41 cellular contexts compared by ENCODE assay signal in the genomic region with DNA sequence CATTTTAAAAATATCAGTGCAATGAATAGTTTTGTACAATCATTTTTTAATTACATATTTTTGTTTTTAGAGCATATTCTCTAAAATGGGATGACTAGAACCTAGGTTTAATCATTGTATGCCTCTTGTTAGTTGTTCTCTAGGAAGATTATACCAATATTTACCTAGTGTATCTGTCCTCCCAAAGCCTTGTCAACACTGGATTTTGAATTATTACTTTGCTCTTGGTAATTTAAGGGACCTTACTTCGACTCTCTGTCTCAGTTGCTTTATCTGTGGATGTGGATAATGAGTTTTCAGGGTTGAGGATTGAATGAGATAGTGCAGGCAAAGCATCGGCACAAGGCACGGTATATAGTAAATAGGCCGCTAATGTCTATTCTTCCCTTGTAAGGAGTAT. TPM values are rescaled to one million over a fixed set of nuclear protein-coding genes. Genes with fewer than 3 reads are reported as not detected.
"Had no signal": no experiment of that assay in that cellular context is flagged by ENCODE, and none has a peak within 500 bp of the region (broad histone marks: within the 10 kb centered on the region; RNA-seq: fewer than 3 reads in every experiment).

No MANE protein-coding gene starts in this region.

- H3K9me3 ChIP-seq: adrenal gland, ascending aorta, body of pancreas, breast epithelium had no signal

- H3K4me3 Mint-ChIP-seq: activated naive CD4-positive, alpha-beta T cell treated with anti-CD3 and anti-CD28 coated beads for 36 hours; activated naive CD4-positive, alpha-beta T cell treated with anti-CD3 and anti-CD28 coated beads, Interleukin-2, amount 10 ng/mL, durations not matched to agents 7 days and 5 days; activated naive CD4-positive, alpha-beta T cell treated with anti-CD3 and anti-CD28 coated beads, Interleukin-2, amount 50 U/mL, for 24 hours; activated naive CD8-positive, alpha-beta T cell; activated naive CD8-positive, alpha-beta T cell treated with anti-CD3 and anti-CD28 coated beads for 36 hours; activated naive CD8-positive, alpha-beta T cell treated with anti-CD3 and anti-CD28 coated beads, Interleukin-2, amount 10 ng/mL, durations not matched to agents 7 days and 5 days; activated naive CD8-positive, alpha-beta T cell treated with anti-CD3 and anti-CD28 coated beads, Interleukin-2, amount 50 U/mL, for 24 hours; activated T-cell treated with anti-CD3 and anti-CD28 coated beads, Interleukin-2, amount 50 U/mL, for 24 hours; activated T-cell treated with anti-CD3 and anti-CD28 coated beads, Interleukin-2, amount 50 U/mL, for 4 hours; activated T-cell treated with anti-CD3 and anti-CD28 coated beads, Interleukin-2, amount 50 U/mL, for 72 hours; activated T-helper 1 cell treated with anti-CD3 and anti-CD28 coated beads, Interleukin-12 subunit alpha, Interleukin-12 subunit beta, Interleukin-2, Interleukin-4 antibody, amounts not matched to agents 30 ng/mL and 10 ng/mL and 1 ng/mL, durations not matched to agents 14 hours and 24 hours and 36 hours; activated T-helper 17 cell treated with anti-CD3 and anti-CD28 coated beads, Interleukin-2, amount 50 U/mL, for 72 hours; brain; central memory CD8-positive, alpha-beta T cell had no signal

- H3K4me1 ChIP-seq: adrenal gland, breast epithelium had no signal

- H3K36me3 Mint-ChIP-seq: activated naive CD4-positive, alpha-beta T cell treated with anti-CD3 and anti-CD28 coated beads, Interleukin-2, amount 10 ng/mL, durations not matched to agents 7 days and 5 days; activated naive CD8-positive, alpha-beta T cell; activated naive CD8-positive, alpha-beta T cell treated with anti-CD3 and anti-CD28 coated beads for 36 hours; activated naive CD8-positive, alpha-beta T cell treated with anti-CD3 and anti-CD28 coated beads, Interleukin-2, amount 10 ng/mL, durations not matched to agents 7 days and 5 days; brain had no signal

- H3K27me3 ChIP-seq: adrenal gland, ascending aorta, body of pancreas, brain microvascular endothelial cell, breast epithelium, cardiac muscle cell had no signal

- H3K4me1 Mint-ChIP-seq: activated naive CD4-positive, alpha-beta T cell treated with anti-CD3 and anti-CD28 coated beads, Interleukin-2, amount 10 ng/mL, durations not matched to agents 7 days and 5 days; activated naive CD4-positive, alpha-beta T cell treated with anti-CD3 and anti-CD28 coated beads, Interleukin-2, amount 50 U/mL, for 24 hours; activated naive CD8-positive, alpha-beta T cell treated with anti-CD3 and anti-CD28 coated beads for 36 hours; activated naive CD8-positive, alpha-beta T cell treated with anti-CD3 and anti-CD28 coated beads, Interleukin-2, amount 10 ng/mL, durations not matched to agents 7 days and 5 days; activated naive CD8-positive, alpha-beta T cell treated with anti-CD3 and anti-CD28 coated beads, Interleukin-2, amount 50 U/mL, for 24 hours; activated T-helper 17 cell treated with anti-CD3 and anti-CD28 coated beads, Interleukin-2, amount 50 U/mL, for 72 hours; brain; central memory CD8-positive, alpha-beta T cell had no signal

- H3K4me3 ChIP-seq: adrenal gland, ascending aorta, body of pancreas, breast epithelium, cardiac muscle cell had no signal

- H3K27ac Mint-ChIP-seq: activated naive CD4-positive, alpha-beta T cell treated with anti-CD3 and anti-CD28 coated beads for 36 hours; activated naive CD4-positive, alpha-beta T cell treated with anti-CD3 and anti-CD28 coated beads, Interleukin-2, amount 10 ng/mL, durations not matched to agents 7 days and 5 days; activated naive CD4-positive, alpha-beta T cell treated with anti-CD3 and anti-CD28 coated beads, Interleukin-2, amount 50 U/mL, for 24 hours; activated naive CD4-positive, alpha-beta T cell treated with anti-CD3 and anti-CD28 coated beads, Interleukin-2, amount 50 U/mL, for 72 hours; activated naive CD8-positive, alpha-beta T cell; activated naive CD8-positive, alpha-beta T cell treated with anti-CD3 and anti-CD28 coated beads for 36 hours; activated naive CD8-positive, alpha-beta T cell treated with anti-CD3 and anti-CD28 coated beads, Interleukin-2, amount 10 ng/mL, durations not matched to agents 7 days and 5 days; activated naive CD8-positive, alpha-beta T cell treated with anti-CD3 and anti-CD28 coated beads, Interleukin-2, amount 50 U/mL, for 24 hours; activated T-cell treated with anti-CD3 and anti-CD28 coated beads, Interleukin-2, amount 50 U/mL, for 24 hours; activated T-cell treated with anti-CD3 and anti-CD28 coated beads, Interleukin-2, amount 50 U/mL, for 72 hours; activated T-helper 1 cell treated with anti-CD3 and anti-CD28 coated beads, Interleukin-12 subunit alpha, Interleukin-12 subunit beta, Interleukin-2, Interleukin-4 antibody, amounts not matched to agents 30 ng/mL and 10 ng/mL and 1 ng/mL, durations not matched to agents 14 hours and 24 hours and 36 hours; activated T-helper 17 cell treated with anti-CD3 and anti-CD28 coated beads, Interleukin-2, amount 50 U/mL, for 72 hours; activated T-helper 2 cell treated with anti-CD3 and anti-CD28 coated beads, Interferon-gamma antibody, Interleukin-2, Interleukin-4, amounts not matched to agents 10 μg/mL and 5 μg/mL and 100 μg/mL, durations not matched to agents 14 hours and 24 hours and 36 hours; brain had no signal

- FAIRE-seq: astrocyte, bronchial epithelial cell had no signal

- DNase-seq: activated effector memory CD4-positive, alpha-beta T cell treated with anti-CD3 and anti-CD28 coated beads, Interleukin-2, amount 50 U/mL, for 16 hours; activated effector memory CD4-positive, alpha-beta T cell treated with Interleukin-2 at 50 U/mL for 16 hours; activated gamma-delta T cell; activated gamma-delta T cell treated with Interleukin-2 at 50 U/mL for 16 hours; activated naive CD4-positive, alpha-beta T cell; activated naive CD4-positive, alpha-beta T cell treated with anti-CD3 and anti-CD28 coated beads for 36 hours; activated naive CD4-positive, alpha-beta T cell treated with anti-CD3 and anti-CD28 coated beads, Interleukin-2, amount 10 ng/mL, durations not matched to agents 7 days and 5 days; activated naive CD4-positive, alpha-beta T cell treated with anti-CD3 and anti-CD28 coated beads, Interleukin-2, amount 50 U/mL, for 16 hours; activated naive CD4-positive, alpha-beta T cell treated with Interleukin-2 at 50 U/mL for 16 hours; activated naive CD8-positive, alpha-beta T cell treated with anti-CD3 and anti-CD28 coated beads for 36 hours; activated naive CD8-positive, alpha-beta T cell treated with anti-CD3 and anti-CD28 coated beads, Interleukin-2, amount 10 ng/mL, durations not matched to agents 7 days and 5 days; activated naive CD8-positive, alpha-beta T cell treated with anti-CD3 and anti-CD28 coated beads, Interleukin-2, amount 50 U/mL, for 24 hours; activated T-cell treated with anti-CD3 and anti-CD28 coated beads, Interleukin-2, amount 50 U/mL, for 1 hour; activated T-cell treated with anti-CD3 and anti-CD28 coated beads, Interleukin-2, amount 50 U/mL, for 24 hours; activated T-cell treated with anti-CD3 and anti-CD28 coated beads, Interleukin-2, amount 50 U/mL, for 4 hours; activated T-cell treated with anti-CD3 and anti-CD28 coated beads, Interleukin-2, amount 50 U/mL, for 48 hours; activated T-cell treated with anti-CD3 and anti-CD28 coated beads, Interleukin-2, amount 50 U/mL, for 72 hours; adrenal gland; amniotic stem cell; amygdala; anterior cingulate cortex; aorta; body of pancreas; brain microvascular endothelial cell; caudate nucleus; central memory CD4-positive, alpha-beta T cell; cerebellar nuclear complex had no signal

- ATAC-seq: activated naive CD4-positive, alpha-beta T cell treated with anti-CD3 and anti-CD28 coated beads, Interleukin-2, amount 50 U/mL, for 72 hours; activated naive CD8-positive, alpha-beta T cell treated with anti-CD3 and anti-CD28 coated beads, Interleukin-2, amount 50 U/mL, for 24 hours; activated T-cell treated with anti-CD3 and anti-CD28 coated beads, Interleukin-2, amount 50 U/mL, for 4 hours; activated T-cell treated with anti-CD3 and anti-CD28 coated beads, Interleukin-2, amount 50 U/mL, for 72 hours; activated T-helper 17 cell treated with anti-CD3 and anti-CD28 coated beads, Interleukin-2, amount 50 U/mL, for 72 hours; body of pancreas had no signal

- H3K9me3 Mint-ChIP-seq: activated naive CD4-positive, alpha-beta T cell treated with anti-CD3 and anti-CD28 coated beads for 36 hours; activated naive CD4-positive, alpha-beta T cell treated with anti-CD3 and anti-CD28 coated beads, Interleukin-2, amount 10 ng/mL, durations not matched to agents 7 days and 5 days; activated naive CD4-positive, alpha-beta T cell treated with anti-CD3 and anti-CD28 coated beads, Interleukin-2, amount 50 U/mL, for 24 hours; activated naive CD4-positive, alpha-beta T cell treated with anti-CD3 and anti-CD28 coated beads, Interleukin-2, amount 50 U/mL, for 72 hours; activated naive CD8-positive, alpha-beta T cell treated with anti-CD3 and anti-CD28 coated beads, Interleukin-2, amount 10 ng/mL, durations not matched to agents 7 days and 5 days; activated T-cell treated with anti-CD3 and anti-CD28 coated beads, Interleukin-2, amount 50 U/mL, for 24 hours; activated T-cell treated with anti-CD3 and anti-CD28 coated beads, Interleukin-2, amount 50 U/mL, for 72 hours; activated T-helper 1 cell treated with anti-CD3 and anti-CD28 coated beads, Interleukin-12 subunit alpha, Interleukin-12 subunit beta, Interleukin-2, Interleukin-4 antibody, amounts not matched to agents 30 ng/mL and 10 ng/mL and 1 ng/mL, durations not matched to agents 14 hours and 24 hours and 36 hours; activated T-helper 17 cell treated with anti-CD3 and anti-CD28 coated beads, Interleukin-2, amount 50 U/mL, for 72 hours; central memory CD8-positive, alpha-beta T cell had no signal

- H3K27ac ChIP-seq: adrenal gland, ascending aorta, body of pancreas, brain microvascular endothelial cell, breast epithelium, cardiac muscle cell had no signal

- H3K36me3 ChIP-seq: adrenal gland, ascending aorta, brain microvascular endothelial cell, breast epithelium, cardiac muscle cell had no signal

RNA-seq across cellular contexts. Expression of a gene that starts 10.9 kb away (rescaled TPM):
- total RNA-seq: chondrocyte had no signal
